1 cellular context compared by ENCODE assay signal in the genomic region with DNA sequence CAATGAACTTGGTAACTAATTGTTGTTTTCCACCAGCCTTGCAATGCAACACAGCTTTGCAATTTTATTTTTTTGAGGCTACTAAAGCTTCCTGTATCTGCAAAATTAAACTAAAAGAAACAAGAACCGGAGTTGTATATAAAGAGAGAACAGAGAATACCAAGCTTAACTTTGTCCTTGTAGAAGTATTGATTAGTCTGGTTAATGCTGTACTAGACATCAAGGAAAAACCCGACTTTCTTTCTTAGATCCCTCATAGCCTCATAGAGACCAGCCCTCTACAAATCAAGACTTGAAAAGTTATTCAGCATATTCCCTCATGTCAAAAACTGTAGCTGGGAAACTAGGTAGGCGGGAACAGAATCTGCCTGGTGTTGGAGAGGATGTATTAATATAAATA.
TF ChIP-seq lines count a peak whose summit lies in the region.

No MANE protein-coding gene starts in this region.

TF ChIP-seq in GM23338, 12 proteins besides CTCF, POLR2A, EP300 and RAD21:
- TF ChIP-seq, protein P1, sequence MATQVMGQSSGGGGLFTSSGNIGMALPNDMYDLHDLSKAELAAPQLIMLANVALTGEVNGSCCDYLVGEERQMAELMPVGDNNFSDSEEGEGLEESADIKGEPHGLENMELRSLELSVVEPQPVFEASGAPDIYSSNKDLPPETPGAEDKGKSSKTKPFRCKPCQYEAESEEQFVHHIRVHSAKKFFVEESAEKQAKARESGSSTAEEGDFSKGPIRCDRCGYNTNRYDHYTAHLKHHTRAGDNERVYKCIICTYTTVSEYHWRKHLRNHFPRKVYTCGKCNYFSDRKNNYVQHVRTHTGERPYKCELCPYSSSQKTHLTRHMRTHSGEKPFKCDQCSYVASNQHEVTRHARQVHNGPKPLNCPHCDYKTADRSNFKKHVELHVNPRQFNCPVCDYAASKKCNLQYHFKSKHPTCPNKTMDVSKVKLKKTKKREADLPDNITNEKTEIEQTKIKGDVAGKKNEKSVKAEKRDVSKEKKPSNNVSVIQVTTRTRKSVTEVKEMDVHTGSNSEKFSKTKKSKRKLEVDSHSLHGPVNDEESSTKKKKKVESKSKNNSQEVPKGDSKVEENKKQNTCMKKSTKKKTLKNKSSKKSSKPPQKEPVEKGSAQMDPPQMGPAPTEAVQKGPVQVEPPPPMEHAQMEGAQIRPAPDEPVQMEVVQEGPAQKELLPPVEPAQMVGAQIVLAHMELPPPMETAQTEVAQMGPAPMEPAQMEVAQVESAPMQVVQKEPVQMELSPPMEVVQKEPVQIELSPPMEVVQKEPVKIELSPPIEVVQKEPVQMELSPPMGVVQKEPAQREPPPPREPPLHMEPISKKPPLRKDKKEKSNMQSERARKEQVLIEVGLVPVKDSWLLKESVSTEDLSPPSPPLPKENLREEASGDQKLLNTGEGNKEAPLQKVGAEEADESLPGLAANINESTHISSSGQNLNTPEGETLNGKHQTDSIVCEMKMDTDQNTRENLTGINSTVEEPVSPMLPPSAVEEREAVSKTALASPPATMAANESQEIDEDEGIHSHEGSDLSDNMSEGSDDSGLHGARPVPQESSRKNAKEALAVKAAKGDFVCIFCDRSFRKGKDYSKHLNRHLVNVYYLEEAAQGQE (IDR thresholded peaks at IDR 0.05; ENCODE audit: unreplicated experiment), result no peak
- no peak for TF ChIP-seq EZH2phosphoT487 (IDR thresholded peaks at IDR 0.05; ENCODE audit: unreplicated experiment)
TF ChIP-seq in GM23338: peak in this region for 0.
